ENCODE assay signal across 27 cellular contexts in genomic region chr10:35835545-35835944, GRCh38.
"Had no signal": no experiment of that assay in that cellular context is flagged by ENCODE, and none has a peak within 500 bp of the region (broad histone marks: within the 10 kb centered on the region; RNA-seq: fewer than 3 reads in every experiment).

No MANE protein-coding gene starts in this region.

- H3K27me3 ChIP-seq: esophagus squamous epithelium, heart right ventricle, left lung, neural progenitor cell, spleen, transverse colon, upper lobe of right lung had no signal

- H3K9me3 ChIP-seq: psoas muscle, transverse colon, upper lobe of right lung had no signal

- H3K27ac ChIP-seq: esophagus squamous epithelium, heart right ventricle, left lung, neural progenitor cell, psoas muscle, spleen, thoracic aorta, transverse colon, upper lobe of right lung had no signal

- H2AFZ ChIP-seq: neural progenitor cell had no signal

- FAIRE-seq: endometrium, islet of Langerhans had no signal

- H3K4me3 ChIP-seq: esophagus squamous epithelium, heart right ventricle, left lung, neural progenitor cell, psoas muscle, skin epidermis, spleen, thoracic aorta, transverse colon, upper lobe of right lung had no signal

- DNase-seq: cortex of kidney; effector memory CD8-positive, alpha-beta T cell; erythroblast; esophagus squamous epithelium; foreskin melanocyte; glutamatergic neuron; heart right ventricle; hippocampal formation; left cardiac atrium; left lung; mesenchymal stem cell; midbrain; naive thymus-derived CD4-positive, alpha-beta T cell; posterior cingulate gyrus; psoas muscle; spleen; stimulated activated CD4-positive, alpha-beta T cell treated with anti-CD3 and anti-CD28 coated beads, Interleukin-4, amount 100 ng/mL, for 4 hours; stimulated activated naive CD8-positive, alpha-beta T cell treated with anti-CD3 and anti-CD28 coated beads, Interleukin-15, Interleukin-2, amounts not matched to agents 100 U/mL and 50 U/mL, for 24 hours; substantia nigra; transverse colon; upper lobe of right lung had no signal

- ATAC-seq: effector memory CD8-positive, alpha-beta T cell; heart right ventricle; left cardiac atrium; left lung; naive thymus-derived CD4-positive, alpha-beta T cell; psoas muscle; stimulated activated memory B cell treated with anti-CD40 and anti-IgM and Interleukin-4, amounts not matched to agents 10 μg/mL and 1 μg/mL and 100 μg/mL, for 72 hours; stimulated activated naive CD8-positive, alpha-beta T cell treated with anti-CD3 and anti-CD28 coated beads, Interleukin-15, Interleukin-2, amounts not matched to agents 100 U/mL and 50 U/mL, for 24 hours had no signal

- H3K4me2 ChIP-seq: neural progenitor cell had no signal

- H3K36me3 ChIP-seq: esophagus squamous epithelium, heart right ventricle, left lung, neural progenitor cell, spleen, thoracic aorta, transverse colon, upper lobe of right lung had no signal

- H3K9ac ChIP-seq: neural progenitor cell had no signal

- H3K4me1 ChIP-seq: esophagus squamous epithelium, heart right ventricle, left lung, neural progenitor cell, psoas muscle, spleen, transverse colon, upper lobe of right lung had no signal
